13 cellular contexts compared by ENCODE assay signal in genomic region chr11:72574046-72574445, GRCh38.
DNase-seq lines count a peak whose midpoint lies in the region; ATAC-seq and TF ChIP-seq lines count a peak whose summit lies in the region.
"Had no signal": no experiment of that assay in that cellular context is flagged by ENCODE, and none has a peak within 500 bp of the region (broad histone marks: within the 10 kb centered on the region; RNA-seq: fewer than 3 reads in every experiment).

No MANE protein-coding gene starts in this region.

- TF ChIP-seq CTCF in left ventricle myocardium inferior (IDR thresholded peaks at IDR 0.05; ENCODE audit: borderline replicate concordance) = no peak
- no peak for TF ChIP-seq CTCF in MM.1S (IDR thresholded peaks at IDR 0.05; ENCODE audit: low read length)
- TF ChIP-seq CTCF in suprapubic skin (IDR thresholded peaks at IDR 0.05) = no peak
- TF ChIP-seq CTCF in CD8-positive, alpha-beta T cell (IDR thresholded peaks at IDR 0.05) = no peak
- no peak for TF ChIP-seq CTCF in uterus (IDR thresholded peaks at IDR 0.05)

- 95% methylated on average over 2 of the region's 2 CpGs for WGBS in mesenchymal stem cell
- 92% methylated on average over 2 of the region's 2 CpGs for WGBS in suprapubic skin

- H2BK120ac ChIP-seq in mesenchymal stem cell (ENCODE audit: low read depth, low read length) = no peak overlapping the region

- H2BK5ac ChIP-seq in mesenchymal stem cell (ENCODE audit: low read depth, low read length, poor library complexity, severe bottlenecking) = no peak overlapping the region

- POLR2A ChIA-PET in CD8-positive, alpha-beta T cell (lab: Charles Lee) = no interaction called here

- H3K79me1 ChIP-seq in mesenchymal stem cell (replicated peaks; ENCODE audit: low read length, poor library complexity, severe bottlenecking) = no peaks in the 10 kb centered on the region

- no peak overlapping the region for H2BK15ac ChIP-seq in mesenchymal stem cell (ENCODE audit: low read depth, poor library complexity, severe bottlenecking)

- H3F3A ChIP-seq in MM.1S (ENCODE audit: insufficient read depth, low read length) = no peaks in the 10 kb centered on the region

- peak overlapping the region; percentile 48 for H4K8ac ChIP-seq in mesenchymal stem cell (ENCODE audit: low read length)

- no peak overlapping the region for H3K27ac Mint-ChIP-seq in CD8-positive, alpha-beta T cell
- H3K27ac Mint-ChIP-seq: CD4-positive, alpha-beta T cell had no signal

- H3K9me2 ChIP-seq in MM.1S (replicated peaks; ENCODE audit: insufficient read depth, low read length) = no peaks in the 10 kb centered on the region

- H3K27ac ChIP-seq in left ventricle myocardium inferior (replicated peaks) (no peak overlapping the region), MM.1S (ENCODE audit: low read length) (no peak overlapping the region), mesenchymal stem cell (ENCODE audit: low read length, poor library complexity, severe bottlenecking) (no peak overlapping the region), suprapubic skin (no peak overlapping the region), uterus (no peak overlapping the region)
- H3K27ac ChIP-seq in CD8-positive, alpha-beta T cell (ENCODE audit: low read depth, low read length) = no peak overlapping the region
- H3K27ac ChIP-seq: BLaER1 had no signal

- H3K36me3 Mint-ChIP-seq in CD8-positive, alpha-beta T cell = no peaks in the 10 kb centered on the region

- no peak overlapping the region for H4K91ac ChIP-seq in mesenchymal stem cell (ENCODE audit: low read length)

- H3K4me2 ChIP-seq in MM.1S (ENCODE audit: low read depth, low read length) (peak overlapping the region; percentile 28; the same call in 1 of the 2 replicates), mesenchymal stem cell (ENCODE audit: low read length, poor library complexity, severe bottlenecking) (no peak overlapping the region)
- H3K4me2 ChIP-seq: BLaER1 had no signal

- H2BK12ac ChIP-seq in mesenchymal stem cell (ENCODE audit: low read length in 2 of 2) = no peak overlapping the region

- peaks cover 24% of the 10 kb centered on the region for H3K27me3 Mint-ChIP-seq in CD8-positive, alpha-beta T cell (ENCODE audit: low read depth)

- no peak overlapping the region for H2AK5ac ChIP-seq in mesenchymal stem cell (ENCODE audit: low read length, severe bottlenecking)

- H3K4me3 Mint-ChIP-seq in CD8-positive, alpha-beta T cell = no peak overlapping the region
- H3K4me3 Mint-ChIP-seq: CD4-positive, alpha-beta T cell had no signal

- no peak for TF ChIP-seq EP300 in suprapubic skin (IDR thresholded peaks at IDR 0.05)

- CTCF ChIA-PET in CD8-positive, alpha-beta T cell (lab: Charles Lee) = interaction anchor here (0.5 to 1.6 kb wide), 11 partner anchors 10 to 110 kb away, joined by 3 to 12 read pairs (median 4); no protein-coding TSS in a partner anchor

- H4K20me1 ChIP-seq in MM.1S (ENCODE audit: insufficient read depth, low read length) = no peaks in the 10 kb centered on the region
- H4K20me1 ChIP-seq: BLaER1 had no signal

- H2AFZ ChIP-seq in MM.1S (ENCODE audit: low read length) (no peak overlapping the region; the same call in 1 of the 2 replicates), mesenchymal stem cell (ENCODE audit: low read depth, low read length) (no peak overlapping the region)

- H3K79me2 ChIP-seq in MM.1S (ENCODE audit: low read length) = no peaks in the 10 kb centered on the region

- H3K9me3 ChIP-seq in left ventricle myocardium inferior (replicated peaks) = no peaks in the 10 kb centered on the region
- H3K9me3 ChIP-seq in MM.1S (replicated peaks; ENCODE audit: insufficient read depth, low read length) = no peaks in the 10 kb centered on the region
- no peaks in the 10 kb centered on the region for H3K9me3 ChIP-seq in mesenchymal stem cell (ENCODE audit: control insufficient read depth, low read length)
- no peaks in the 10 kb centered on the region for H3K9me3 ChIP-seq in suprapubic skin
- no peaks in the 10 kb centered on the region for H3K9me3 ChIP-seq in CD8-positive, alpha-beta T cell (ENCODE audit: low read length)
- no peaks in the 10 kb centered on the region for H3K9me3 ChIP-seq in uterus
- H3K9me3 ChIP-seq: BLaER1 had no signal

- H3K4ac ChIP-seq in mesenchymal stem cell (ENCODE audit: low read depth in 1 of 2, low read length in 2 of 2) = peak overlapping the region in 1 of 2 experiments; percentile 36

- H3K14ac ChIP-seq in mesenchymal stem cell (ENCODE audit: low read length in 2 of 2) = no peak overlapping the region

- no peak overlapping the region for H3K9ac ChIP-seq in MM.1S (ENCODE audit: low read length)
- no peak overlapping the region for H3K9ac ChIP-seq in mesenchymal stem cell (ENCODE audit: low read length)
- H3K9ac ChIP-seq: BLaER1 had no signal

- H3K27me3 ChIP-seq in left ventricle myocardium inferior (ENCODE audit: low read depth) (no peaks in the 10 kb centered on the region), MM.1S (replicated peaks; ENCODE audit: insufficient read depth, low read length) (no peaks in the 10 kb centered on the region; the same call in 1 of the 2 replicates), mesenchymal stem cell (ENCODE audit: control insufficient read depth in 1 of 2, insufficient read depth in 1 of 2, low read length in 2 of 2) (peaks cover 13 to 26% of the 10 kb centered on the region in 2 experiments), suprapubic skin (no peaks in the 10 kb centered on the region), uterus (no peaks in the 10 kb centered on the region)
- H3K27me3 ChIP-seq in CD8-positive, alpha-beta T cell (ENCODE audit: insufficient read depth, low read length) = no peaks in the 10 kb centered on the region
- H3K27me3 ChIP-seq: BLaER1 had no signal

- peaks cover 26% of the 10 kb centered on the region for H3K36me3 ChIP-seq in left ventricle myocardium inferior
- no peaks in the 10 kb centered on the region for H3K36me3 ChIP-seq in MM.1S (replicated peaks; ENCODE audit: insufficient read depth, low read length)
- H3K36me3 ChIP-seq in mesenchymal stem cell (ENCODE audit: control insufficient read depth in 1 of 2, insufficient read depth in 2 of 2, low read depth in 1 of 2, low read length in 2 of 2) = no peaks in the 10 kb centered on the region
- H3K36me3 ChIP-seq in suprapubic skin = peaks cover 3% of the 10 kb centered on the region
- no peaks in the 10 kb centered on the region for H3K36me3 ChIP-seq in CD8-positive, alpha-beta T cell (ENCODE audit: insufficient read depth, low read length)
- no peaks in the 10 kb centered on the region for H3K36me3 ChIP-seq in uterus
- H3K36me3 ChIP-seq: BLaER1 had no signal

- H3K4me3 ChIP-seq in left ventricle myocardium inferior (no peak overlapping the region), MM.1S (ENCODE audit: low read length) (no peak overlapping the region), mesenchymal stem cell (ENCODE audit: insufficient read depth in 1 of 2, low read depth in 1 of 2, low read length in 2 of 2) (no peak overlapping the region), suprapubic skin (no peak overlapping the region), uterus (no peak overlapping the region)
- H3K4me3 ChIP-seq in CD8-positive, alpha-beta T cell (ENCODE audit: low read depth, low read length) = no peak overlapping the region
- H3K4me3 ChIP-seq: BLaER1 had no signal

- H3K4me1 ChIP-seq in left ventricle myocardium inferior (no peaks in the 10 kb centered on the region), MM.1S (ENCODE audit: low read length) (no peaks in the 10 kb centered on the region), mesenchymal stem cell (ENCODE audit: control insufficient read depth, insufficient read depth, low read depth, low read length) (peaks cover 1% of the 10 kb centered on the region), suprapubic skin (no peaks in the 10 kb centered on the region), uterus (no peaks in the 10 kb centered on the region)
- H3K4me1 ChIP-seq in CD8-positive, alpha-beta T cell (ENCODE audit: insufficient read depth, low read length) = no peaks in the 10 kb centered on the region

- H3K18ac ChIP-seq in mesenchymal stem cell (ENCODE audit: low read depth in 1 of 2, low read length in 2 of 2) = no peak overlapping the region

- DNase-seq in cardiac septum (ENCODE audit: low spot score) = peak; percentile 41
- DNase-seq in left ventricle myocardium inferior = no peak
- no peak for DNase-seq in MM.1S
- DNase-seq in mesenchymal stem cell = no peak
- peak; percentile 35 to 38 for DNase-seq in suprapubic skin (ENCODE audit: low spot score in 2 of 2)
- DNase-seq in CD8-positive, alpha-beta T cell = no peak
- no peak for DNase-seq in uterus
- DNase-seq: DMS153, NCI-H2081 treated with DMSO at 0.1 percent for 48 hours, NCI-H446 treated with DMSO at 0.1 percent for 48 hours had no signal

- no peaks in the 10 kb centered on the region for H3K9me3 Mint-ChIP-seq in CD8-positive, alpha-beta T cell
- H3K9me3 Mint-ChIP-seq: CD4-positive, alpha-beta T cell had no signal

- ATAC-seq in CD8-positive, alpha-beta T cell = no peak
- no peak for ATAC-seq in HG03520 (IDR thresholded peaks at IDR 0.05; ENCODE audit: unreplicated experiment)

- no peak for TF ChIP-seq POLR2A in suprapubic skin (IDR thresholded peaks at IDR 0.05)
- TF ChIP-seq POLR2A in uterus (IDR thresholded peaks at IDR 0.05) = no peak

- H3K4me1 Mint-ChIP-seq in CD8-positive, alpha-beta T cell (ENCODE audit: low read depth) = peaks cover 3% of the 10 kb centered on the region

- intact Hi-C loops in cardiac septum (cut with DNase I) = loop anchor here (2.0 kb wide), 1 partner anchor 91 kb away; no protein-coding TSS in a partner anchor
- intact Hi-C loops in left ventricle myocardium inferior (cut with micrococcal nuclease) = loop anchor here (10.0 kb wide), 1 partner anchor 99 kb away; no protein-coding TSS in a partner anchor
- intact Hi-C loops in CD8-positive, alpha-beta T cell (cut with DNase I, micrococcal nuclease) = no loop called here
- intact Hi-C loops in uterus (cut with DNase I; ENCODE audit: low total_unique reads) = no loop called here

- no peak overlapping the region for H3K23ac ChIP-seq in mesenchymal stem cell (ENCODE audit: low read length in 2 of 2)

Comparison
In these comparisons a context has a peak if more than half of its experiments do, and no peak if none do; other contexts are left out.
1. DNase-seq: peak in cardiac septum (single experiment) and suprapubic skin (2 of 2); none in left ventricle myocardium inferior (single experiment), MM.1S (single experiment), mesenchymal stem cell (single experiment), CD8-positive, alpha-beta T cell (0 of 7) and uterus (0 of 2).
2. intact Hi-C loops: an anchor here in cardiac septum (2.0 kb wide) and left ventricle myocardium inferior (10.0 kb wide); none called in CD8-positive, alpha-beta T cell and uterus.